ENCODE assay signal across 9 cellular contexts in the genomic region with DNA sequence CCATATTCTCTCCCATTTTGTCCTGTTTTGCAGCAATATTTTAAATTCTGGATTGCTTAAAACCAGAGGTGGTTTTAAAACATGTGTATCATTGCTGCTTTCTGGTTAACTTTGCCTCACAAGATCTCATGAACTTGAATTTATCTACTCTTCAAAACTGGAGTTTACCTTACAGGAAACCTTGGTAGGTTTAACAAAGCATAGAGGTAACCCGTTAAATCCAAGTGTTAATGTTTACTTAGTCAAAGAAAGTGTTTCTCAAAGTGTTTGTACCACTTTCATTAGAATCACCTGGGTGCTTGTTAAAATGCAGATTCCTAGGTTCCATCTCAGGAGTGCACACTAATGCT. TPM values are rescaled to one million over a fixed set of nuclear protein-coding genes. Genes with fewer than 3 reads are reported as not detected.
DNase-seq lines count a peak whose midpoint lies in the region; ATAC-seq and TF ChIP-seq lines count a peak whose summit lies in the region.
"Had no signal": no experiment of that assay in that cellular context is flagged by ENCODE, and none has a peak within 500 bp of the region (broad histone marks: within the 10 kb centered on the region; RNA-seq: fewer than 3 reads in every experiment).

No MANE protein-coding gene starts in this region.

- no peaks in the 10 kb centered on the region for H3K9me3 Mint-ChIP-seq in central memory CD8-positive, alpha-beta T cell

- no peak for TF ChIP-seq POLR2A in esophagus muscularis mucosa (IDR thresholded peaks at IDR 0.05; ENCODE audit: low read depth)

- H3K9me3 ChIP-seq in WERI-Rb-1 (ENCODE audit: severe bottlenecking) (no peaks in the 10 kb centered on the region), esophagus muscularis mucosa (no peaks in the 10 kb centered on the region)
- H3K9me3 ChIP-seq: HAP-1 had no signal

- peak; percentile 6 for ATAC-seq in GM18517 (IDR thresholded peaks at IDR 0.05; ENCODE audit: unreplicated experiment)
- peak; percentile 36 for ATAC-seq in GM21390 (IDR thresholded peaks at IDR 0.05; ENCODE audit: unreplicated experiment)
- ATAC-seq in HG03354 (IDR thresholded peaks at IDR 0.05; ENCODE audit: poor library complexity, severe bottlenecking, unreplicated experiment) = peak; percentile 25
- peak; percentile 65 for ATAC-seq in central memory CD8-positive, alpha-beta T cell (replicated peaks; ENCODE audit: extremely low read depth, poor library complexity, severe bottlenecking)

- H3K4me3 ChIP-seq in WERI-Rb-1 (ENCODE audit: low read depth, low read length) (no peak overlapping the region), esophagus muscularis mucosa (no peak overlapping the region)
- H3K4me3 ChIP-seq: HAP-1 had no signal

- intact Hi-C loops in posterior vena cava (cut with DNase I) (no loop called here), esophagus muscularis mucosa (cut with DNase I) (no loop called here)

- DNase-seq in central memory CD8-positive, alpha-beta T cell (ENCODE audit: low spot score in 2 of 2) = no peak
- DNase-seq in AG08396 (ENCODE audit: low spot score) (no peak), posterior vena cava (ENCODE audit: low spot score) (no peak), WERI-Rb-1 (no peak), esophagus muscularis mucosa (ENCODE audit: extremely low spot score) (no peak)

- H3K27me3 ChIP-seq in WERI-Rb-1 (ENCODE audit: insufficient read depth, low read depth, severe bottlenecking) (no peaks in the 10 kb centered on the region), esophagus muscularis mucosa (no peaks in the 10 kb centered on the region)

- H3K4me3 Mint-ChIP-seq in central memory CD8-positive, alpha-beta T cell = peak overlapping the region; percentile 64

- 78% methylated on average over 1 of the region's 1 CpG for WGBS in esophagus muscularis mucosa

- H3K27ac Mint-ChIP-seq in central memory CD8-positive, alpha-beta T cell (ENCODE audit: low read depth) = peak overlapping the region; percentile 88

- peaks cover 16 to 23% (median 19%) of the 10 kb centered on the region in 4 donors for H3K4me1 ChIP-seq in esophagus muscularis mucosa
- H3K4me1 ChIP-seq: HAP-1 had no signal

- H3K4me1 Mint-ChIP-seq in central memory CD8-positive, alpha-beta T cell = peaks cover 33% of the 10 kb centered on the region

- peaks cover 9% of the 10 kb centered on the region for H3K36me3 Mint-ChIP-seq in central memory CD8-positive, alpha-beta T cell (ENCODE audit: insufficient read depth)

- no peaks in the 10 kb centered on the region for H3K27me3 Mint-ChIP-seq in central memory CD8-positive, alpha-beta T cell

- H3K36me3 ChIP-seq in WERI-Rb-1 (peaks cover 21% of the 10 kb centered on the region), esophagus muscularis mucosa (peaks cover 0 to 39% (median 14%) of the 10 kb centered on the region in 4 donors)

- H3K27ac ChIP-seq in WERI-Rb-1 = no peak overlapping the region
- H3K27ac ChIP-seq in esophagus muscularis mucosa (replicated peaks in 1 of 4) = no peak overlapping the region

- no peak for TF ChIP-seq CTCF in WERI-Rb-1 (IDR thresholded peaks at IDR 0.05; ENCODE audit: low read depth, low read length)
- no peak for TF ChIP-seq CTCF in esophagus muscularis mucosa (IDR thresholded peaks at IDR 0.05)

- TF ChIP-seq EP300 in esophagus muscularis mucosa (IDR thresholded peaks at IDR 0.05) = no peak

RNA-seq across cellular contexts. Expression of a gene that starts 44.0 kb away (rescaled TPM):
- total RNA-seq in posterior vena cava (100 to 1,000 TPM; 115 to 146 TPM), esophagus muscularis mucosa (100 to 1,000 TPM; 194 to 260 (median 234) TPM)

RNA-seq across cellular contexts. Expression of a gene that starts 55.1 kb away (rescaled TPM):
- total RNA-seq in posterior vena cava (10 to 100 TPM; 26.6 to 29.6 TPM), esophagus muscularis mucosa (10 to 100 TPM; 19.0 to 28.0 (median 27.5) TPM)

Comparison
In these comparisons a context has a peak if more than half of its experiments do, and no peak if none do; other contexts are left out.
1. ATAC-seq: peak in every context shown above with its lines; median percentile 65 in central memory CD8-positive, alpha-beta T cell; 36 in GM21390; 25 in HG03354; 6 in GM18517.